Comparison of ENCODE assay signal across 11 cellular contexts in genomic region chr9:89815903-89816573, GRCh38.
DNase-seq lines count a peak whose midpoint lies in the region; ATAC-seq lines count a peak whose summit lies in the region.
"Had no signal": no experiment of that assay in that cellular context is flagged by ENCODE, and none has a peak within 500 bp of the region (broad histone marks: within the 10 kb centered on the region; RNA-seq: fewer than 3 reads in every experiment).

No MANE protein-coding gene starts in this region.

- H2BK12ac ChIP-seq in mesenchymal stem cell (ENCODE audit: low read length in 2 of 2): peak overlapping the region in 1 of 2 experiments; percentile 3

- DNase-seq in mesenchymal stem cell: no peak
- no peak for DNase-seq in iPS-NIHi7 (ENCODE audit: extremely low spot score)
- DNase-seq in activated effector memory CD4-positive, alpha-beta T cell treated with Interleukin-2 at 50 U/mL for 16 hours: no peak
- DNase-seq in T-helper 2 cell: no peak
- DNase-seq in COLO829 (ENCODE audit: low spot score): no peak
- DNase-seq: activated T-cell treated with anti-CD3 and anti-CD28 coated beads, Interleukin-2, amount 50 U/mL, for 48 hours; NCI-H526 had no signal

- ATAC-seq in GM18517 (IDR thresholded peaks at IDR 0.05; ENCODE audit: unreplicated experiment): peak; percentile 89
- peak; percentile 87 for ATAC-seq in GM21515 (IDR thresholded peaks at IDR 0.05; ENCODE audit: unreplicated experiment)
- ATAC-seq in HG03457 (IDR thresholded peaks at IDR 0.05; ENCODE audit: unreplicated experiment): peak; percentile 86

- no peaks in the 10 kb centered on the region for H3K79me1 ChIP-seq in mesenchymal stem cell (replicated peaks; ENCODE audit: low read length, poor library complexity, severe bottlenecking)

- no peak overlapping the region for H3K4me3 ChIP-seq in mesenchymal stem cell (ENCODE audit: insufficient read depth in 1 of 2, low read depth in 1 of 2, low read length in 2 of 2)
- H3K4me3 ChIP-seq: tibial nerve had no signal

- 83% methylated on average over 10 of the region's 10 CpGs for WGBS in mesenchymal stem cell

- no peak overlapping the region for H4K8ac ChIP-seq in mesenchymal stem cell (ENCODE audit: low read length)

- H3K4me1 ChIP-seq in mesenchymal stem cell (ENCODE audit: control insufficient read depth, insufficient read depth, low read depth, low read length): peaks cover 23% of the 10 kb centered on the region

- H3K36me3 ChIP-seq in mesenchymal stem cell (ENCODE audit: control insufficient read depth in 1 of 2, insufficient read depth in 2 of 2, low read depth in 1 of 2, low read length in 2 of 2): no peaks in the 10 kb centered on the region
- H3K36me3 ChIP-seq: tibial nerve had no signal

- peak overlapping the region in 1 of 2 experiments; percentile 29 for H3K14ac ChIP-seq in mesenchymal stem cell (ENCODE audit: low read length in 2 of 2)

- no peak overlapping the region for H3K9ac ChIP-seq in mesenchymal stem cell (ENCODE audit: low read length)

- peak overlapping the region; percentile 30 for H2BK15ac ChIP-seq in mesenchymal stem cell (ENCODE audit: low read depth, poor library complexity, severe bottlenecking)

- H3K27ac ChIP-seq in mesenchymal stem cell (ENCODE audit: low read length, poor library complexity, severe bottlenecking): no peak overlapping the region
- H3K27ac ChIP-seq: tibial nerve had no signal

- peak overlapping the region; percentile 76 for H4K91ac ChIP-seq in mesenchymal stem cell (ENCODE audit: low read length)

- no peak overlapping the region for H2AFZ ChIP-seq in mesenchymal stem cell (ENCODE audit: low read depth, low read length)

- H3K27me3 ChIP-seq in mesenchymal stem cell (ENCODE audit: control insufficient read depth in 1 of 2, insufficient read depth in 1 of 2, low read length in 2 of 2): peaks cover 0 to 65% of the 10 kb centered on the region in 2 experiments
- H3K27me3 ChIP-seq: tibial nerve had no signal

- no peak overlapping the region for H2BK120ac ChIP-seq in mesenchymal stem cell (ENCODE audit: low read depth, low read length)

- no peak overlapping the region for H3K23ac ChIP-seq in mesenchymal stem cell (ENCODE audit: low read length in 2 of 2)

- H3K18ac ChIP-seq in mesenchymal stem cell (ENCODE audit: low read depth in 1 of 2, low read length in 2 of 2): peak overlapping the region in 1 of 2 experiments; percentile 67

- no peak overlapping the region for H2BK5ac ChIP-seq in mesenchymal stem cell (ENCODE audit: low read depth, low read length, poor library complexity, severe bottlenecking)

- H2AK5ac ChIP-seq in mesenchymal stem cell (ENCODE audit: low read length, severe bottlenecking): no peak overlapping the region

- H3K4me2 ChIP-seq in mesenchymal stem cell (ENCODE audit: low read length, poor library complexity, severe bottlenecking): no peak overlapping the region

- peak overlapping the region in 1 of 2 experiments; percentile 48 for H3K4ac ChIP-seq in mesenchymal stem cell (ENCODE audit: low read depth in 1 of 2, low read length in 2 of 2)

- no peaks in the 10 kb centered on the region for H3K9me3 ChIP-seq in mesenchymal stem cell (ENCODE audit: control insufficient read depth, low read length)
- H3K9me3 ChIP-seq: tibial nerve had no signal
